ENCODE assay signal across 8 cellular contexts in genomic region chr14:21987937-21988336, GRCh38.
DNase-seq lines count a peak whose midpoint lies in the region; ATAC-seq and TF ChIP-seq lines count a peak whose summit lies in the region.

No MANE protein-coding gene starts in this region.

- no peak overlapping the region for H3K9ac ChIP-seq in DND-41 (ENCODE audit: low read depth, low read length)

- H3K27ac Mint-ChIP-seq in activated CD4-positive, alpha-beta memory T cell treated with anti-CD3 and anti-CD28 coated beads for 36 hours, result peak overlapping the region; percentile 92

- no peaks in the 10 kb centered on the region for H3K9me3 Mint-ChIP-seq in activated CD4-positive, alpha-beta memory T cell treated with anti-CD3 and anti-CD28 coated beads for 36 hours

- CTCF ChIA-PET in activated CD4-positive, alpha-beta memory T cell treated with anti-CD3 and anti-CD28 coated beads for 36 hours (lab: Charles Lee), result interaction anchor here (0.7 to 9.0 kb wide), 13 partner anchors 9 to 582 kb away, joined by 3 to 71 read pairs (median 4); no protein-coding TSS in a partner anchor

- intact Hi-C loops in activated CD4-positive, alpha-beta memory T cell treated with anti-CD3 and anti-CD28 coated beads for 36 hours (cut with micrococcal nuclease), result loop anchor here (1.0 kb wide), 2 partner anchors 10 to 11 kb away; no protein-coding TSS in a partner anchor

- no peaks in the 10 kb centered on the region for H3K9me3 ChIP-seq in DND-41 (ENCODE audit: insufficient read depth, low read length, severe bottlenecking)

- H3K4me3 ChIP-seq in DND-41 (ENCODE audit: low read depth in 1 of 2, low read length in 2 of 2), result no peak overlapping the region

- peaks cover 28% of the 10 kb centered on the region for H3K27me3 ChIP-seq in DND-41 (ENCODE audit: insufficient read depth, low read length, poor library complexity)

- H3K36me3 Mint-ChIP-seq in activated CD4-positive, alpha-beta memory T cell treated with anti-CD3 and anti-CD28 coated beads for 36 hours, result no peaks in the 10 kb centered on the region

- POLR2A ChIA-PET in activated CD4-positive, alpha-beta memory T cell treated with anti-CD3 and anti-CD28 coated beads for 36 hours (lab: Charles Lee), result interaction anchor here (0.8 to 1.5 kb wide), 7 partner anchors 9 to 766 kb away, joined by 3 to 7 read pairs (median 3); no protein-coding TSS in a partner anchor

- H3K4me3 Mint-ChIP-seq in activated CD4-positive, alpha-beta memory T cell treated with anti-CD3 and anti-CD28 coated beads for 36 hours, result no peak overlapping the region

- no peaks in the 10 kb centered on the region for H3K27me3 Mint-ChIP-seq in activated CD4-positive, alpha-beta memory T cell treated with anti-CD3 and anti-CD28 coated beads for 36 hours

- no peak overlapping the region for H2AFZ ChIP-seq in DND-41 (ENCODE audit: low read depth, low read length)

- ATAC-seq in DND-41 (ENCODE audit: insufficient read depth, low read depth) (peak; percentile 66), GM18858 (IDR thresholded peaks at IDR 0.05; ENCODE audit: unreplicated experiment) (no peak)

- H3K27ac ChIP-seq in DND-41 (ENCODE audit: low read length), result no peak overlapping the region

- no peaks in the 10 kb centered on the region for H3K79me2 ChIP-seq in DND-41 (ENCODE audit: insufficient read depth, low read length)

- H4K20me1 ChIP-seq in DND-41 (ENCODE audit: insufficient read depth, low read length), result no peaks in the 10 kb centered on the region

- DNase-seq in DND-41, result peak; percentile 32
- DNase-seq in HuH-7.5 (ENCODE audit: low spot score), result peak; percentile 23
- DNase-seq in activated CD4-positive, alpha-beta memory T cell treated with anti-CD3 and anti-CD28 coated beads for 36 hours, result peak; percentile 25
- DNase-seq in kidney glomerular epithelial cell (lab: John Stamatoyannopoulos, UW), result peak; percentile 55
- no peak for DNase-seq in putamen (ENCODE audit: low spot score)
- no peak for DNase-seq in mucosa of gallbladder (ENCODE audit: low spot score)
- no peak for DNase-seq in NCI-H2081 treated with DMSO at 0.1 percent for 48 hours (lab: John Stamatoyannopoulos, UW)

- H3K36me3 ChIP-seq in DND-41 (ENCODE audit: insufficient read depth, low read length), result no peaks in the 10 kb centered on the region

- H3K4me1 ChIP-seq in DND-41 (ENCODE audit: insufficient read depth, low read length), result no peaks in the 10 kb centered on the region

- H3K4me1 Mint-ChIP-seq in activated CD4-positive, alpha-beta memory T cell treated with anti-CD3 and anti-CD28 coated beads for 36 hours (ENCODE audit: low read depth), result peaks cover 11% of the 10 kb centered on the region

- no peak overlapping the region for H3K4me2 ChIP-seq in DND-41 (ENCODE audit: insufficient read depth, low read length)

- TF ChIP-seq CTCF in DND-41 (IDR thresholded peaks at IDR 0.05; ENCODE audit: borderline replicate concordance, extremely low read depth, low read length, poor library complexity, severe bottlenecking), result peak; percentile 65

Comparison
In these comparisons a context has a peak if more than half of its experiments do, and no peak if none do; other contexts are left out.
1. DNase-seq: peak in DND-41 (single experiment), HuH-7.5 (single experiment), activated CD4-positive, alpha-beta memory T cell treated with anti-CD3 and anti-CD28 coated beads for 36 hours (single experiment) and kidney glomerular epithelial cell (single experiment); none in putamen (single experiment), mucosa of gallbladder (single experiment) and NCI-H2081 treated with DMSO at 0.1 percent for 48 hours (single experiment).